In genomic region chr4:76308548-76308947, GRCh38 we compare ENCODE assay signal across 12 cellular contexts. TPM values are rescaled to one million over a fixed set of nuclear protein-coding genes. Genes with fewer than 3 reads are reported as not detected.
A peak's percentile ranks its signal among the peaks of the same experiment; 100 is the strongest.
DNase-seq lines count a peak whose midpoint lies in the region; ATAC-seq and TF ChIP-seq lines count a peak whose summit lies in the region.
"Had no signal": no experiment of that assay in that cellular context is flagged by ENCODE, and none has a peak within 500 bp of the region (broad histone marks: within the 10 kb centered on the region; RNA-seq: fewer than 3 reads in every experiment).

No MANE protein-coding gene starts in this region.

- no peaks in the 10 kb centered on the region for H3K36me3 ChIP-seq in BE2C
- peaks cover 0 to 5% (median 0%) of the 10 kb centered on the region in 3 experiments for H3K36me3 ChIP-seq in naive thymus-derived CD4-positive, alpha-beta T cell (ENCODE audit: control insufficient read depth in 2 of 3, insufficient read depth in 3 of 3, low read length in 3 of 3)

- no peaks in the 10 kb centered on the region; the same call in 1 of the 2 replicates for H3K27me3 ChIP-seq in BE2C
- H3K27me3 ChIP-seq in naive thymus-derived CD4-positive, alpha-beta T cell (ENCODE audit: control insufficient read depth in 2 of 2, insufficient read depth in 2 of 2, low read length in 2 of 2) = no peaks in the 10 kb centered on the region

- peaks cover 7% of the 10 kb centered on the region for H3K27me3 Mint-ChIP-seq in glutamatergic neuron (ENCODE audit: unreplicated experiment)
- H3K27me3 Mint-ChIP-seq in naive thymus-derived CD4-positive, alpha-beta T cell = peaks cover 0 to 41% (median 0%) of the 10 kb centered on the region in 5 donors

- CTCF ChIA-PET in naive thymus-derived CD4-positive, alpha-beta T cell (lab: Charles Lee) = interaction anchor here (0.6 kb wide), 1 partner anchor 66 kb away, joined by 3 read pairs; no protein-coding TSS in a partner anchor

- ATAC-seq in naive thymus-derived CD4-positive, alpha-beta T cell = no peak
- no peak for ATAC-seq in GM18502 (IDR thresholded peaks at IDR 0.05; ENCODE audit: poor library complexity, unreplicated experiment)
- ATAC-seq: mucosa of descending colon had no signal

- peak overlapping the region; percentile 57 for H3K27ac Mint-ChIP-seq in glutamatergic neuron (ENCODE audit: unreplicated experiment)
- H3K27ac Mint-ChIP-seq in naive thymus-derived CD4-positive, alpha-beta T cell = peak overlapping the region in 1 of 9 donors; percentile 3

- POLR2A ChIA-PET in naive thymus-derived CD4-positive, alpha-beta T cell (lab: Charles Lee) = no interaction called here

- H3K9me3 Mint-ChIP-seq in glutamatergic neuron (ENCODE audit: unreplicated experiment) = peaks cover 14% of the 10 kb centered on the region
- peaks cover 0 to 1% (median 0%) of the 10 kb centered on the region in 11 donors for H3K9me3 Mint-ChIP-seq in naive thymus-derived CD4-positive, alpha-beta T cell

- H3K36me3 Mint-ChIP-seq in glutamatergic neuron (ENCODE audit: unreplicated experiment) = peaks cover 5% of the 10 kb centered on the region
- peaks cover 0 to 10% (median 0%) of the 10 kb centered on the region in 5 donors for H3K36me3 Mint-ChIP-seq in naive thymus-derived CD4-positive, alpha-beta T cell

- TF ChIP-seq CTCF in BE2C (IDR thresholded peaks at IDR 0.05; ENCODE audit: low read depth, low read length) = no peak
- TF ChIP-seq CTCF in glutamatergic neuron (IDR thresholded peaks at IDR 0.05; ENCODE audit: partially characterized antibody, unreplicated experiment) = no peak

- peak overlapping the region; percentile 92 for H3K4me3 Mint-ChIP-seq in glutamatergic neuron (ENCODE audit: unreplicated experiment)
- peak overlapping the region in 6 of 10 donors; percentile 1 to 63 (median 22) for H3K4me3 Mint-ChIP-seq in naive thymus-derived CD4-positive, alpha-beta T cell

- intact Hi-C loops in naive thymus-derived CD4-positive, alpha-beta T cell (cut with micrococcal nuclease) = loop anchor here in 1 of 2 donors (10.0 kb wide), 1 partner anchor 46 kb away; no protein-coding TSS in a partner anchor

- H3K4me1 ChIP-seq in BE2C = peaks cover 19% of the 10 kb centered on the region
- H3K4me1 ChIP-seq in naive thymus-derived CD4-positive, alpha-beta T cell (ENCODE audit: control insufficient read depth in 2 of 2, insufficient read depth in 2 of 2, low read length in 2 of 2) = peaks cover 18% of the 10 kb centered on the region in 2 donors

- H3K4me3 ChIP-seq in BE2C (ENCODE audit: low read depth, low read length) = no peak overlapping the region
- no peak overlapping the region for H3K4me3 ChIP-seq in naive thymus-derived CD4-positive, alpha-beta T cell (ENCODE audit: low read length)
- H3K4me3 ChIP-seq: mucosa of descending colon had no signal

- H3K4me1 Mint-ChIP-seq in glutamatergic neuron (ENCODE audit: low read depth, unreplicated experiment) = peaks cover 41% of the 10 kb centered on the region
- H3K4me1 Mint-ChIP-seq in naive thymus-derived CD4-positive, alpha-beta T cell = peaks cover 16 to 28% (median 21%) of the 10 kb centered on the region in 7 donors

- DNase-seq in BE2C (peak; percentile 65), NCI-H510A treated with DMSO at 0.1 percent for 48 hours (lab: John Stamatoyannopoulos, UW) (peak; percentile 10), glutamatergic neuron (peak; percentile 32)
- DNase-seq in naive thymus-derived CD4-positive, alpha-beta T cell = no peak
- DNase-seq in activated effector memory CD4-positive, alpha-beta T cell treated with anti-CD3 and anti-CD28 coated beads, Interleukin-2, amount 50 U/mL, for 16 hours = no peak
- DNase-seq in activated CD4-positive, CD25-positive, alpha-beta regulatory T cell treated with anti-CD3 and anti-CD28 coated beads, Interleukin-2, amount 50 U/mL, for 72 hours = no peak
- no peak for DNase-seq in activated naive CD4-positive, alpha-beta T cell treated with anti-CD3 and anti-CD28 coated beads, Interleukin-2, amount 50 U/mL, for 16 hours
- DNase-seq: EL, Kasumi-1, NCI-H2171 treated with DMSO at 0.1 percent for 48 hours had no signal

- H3K27ac ChIP-seq in naive thymus-derived CD4-positive, alpha-beta T cell (ENCODE audit: low read depth, low read length) = no peak overlapping the region

- no peaks in the 10 kb centered on the region for H3K9me3 ChIP-seq in BE2C
- H3K9me3 ChIP-seq in naive thymus-derived CD4-positive, alpha-beta T cell (ENCODE audit: control insufficient read depth in 2 of 3, low read length in 3 of 3) = no peaks in the 10 kb centered on the region
- H3K9me3 ChIP-seq: mucosa of descending colon had no signal

RNA-seq across cellular contexts. Expression of gene STBD1, which starts 2.0 kb away (rescaled TPM):
- polyA plus RNA-seq in BE2C (2012; ENCODE audit: insufficient read depth, insufficient read length, low read depth) = 0.80 TPM
- total RNA-seq in glutamatergic neuron (ENCODE audit: unreplicated experiment) = 15.9 TPM
- total RNA-seq in naive thymus-derived CD4-positive, alpha-beta T cell = 1 to 10 TPM in 1 of 5 experiments, under 1 TPM in 3, not detected in 1; 0.62 to 2.1 (median 0.85) TPM
- under 1 TPM; 0.27 to 0.44 TPM for polyA plus RNA-seq in naive thymus-derived CD4-positive, alpha-beta T cell

RNA-seq across cellular contexts. Expression of gene FAM47E, which starts 57.0 kb away (rescaled TPM):
- 0.88 TPM for polyA plus RNA-seq in BE2C (2012; ENCODE audit: insufficient read depth, insufficient read length, low read depth)
- 2.9 TPM for total RNA-seq in glutamatergic neuron (ENCODE audit: unreplicated experiment)
- under 1 TPM in 4 of 5 experiments, not detected in 1; 0.24 to 0.79 (median 0.43) TPM for total RNA-seq in naive thymus-derived CD4-positive, alpha-beta T cell
- polyA plus RNA-seq in naive thymus-derived CD4-positive, alpha-beta T cell = under 1 TPM in 1 of 2 donors, not detected in 1; 0.45 TPM

Comparison
In these comparisons a context has a peak if more than half of its experiments do, and no peak if none do; other contexts are left out.
1. DNase-seq: peak in BE2C (single experiment), NCI-H510A treated with DMSO at 0.1 percent for 48 hours (single experiment) and glutamatergic neuron (single experiment); none in naive thymus-derived CD4-positive, alpha-beta T cell (0 of 9), activated effector memory CD4-positive, alpha-beta T cell treated with anti-CD3 and anti-CD28 coated beads, Interleukin-2, amount 50 U/mL, for 16 hours (single experiment), activated CD4-positive, CD25-positive, alpha-beta regulatory T cell treated with anti-CD3 and anti-CD28 coated beads, Interleukin-2, amount 50 U/mL, for 72 hours (single experiment) and activated naive CD4-positive, alpha-beta T cell treated with anti-CD3 and anti-CD28 coated beads, Interleukin-2, amount 50 U/mL, for 16 hours (single experiment).